In genomic region chr1:26283226-26283853, GRCh38 we compare ENCODE assay signal across 11 cellular contexts. TPM values are rescaled to one million over a fixed set of nuclear protein-coding genes. Genes with fewer than 3 reads are reported as not detected.
A peak's percentile ranks its signal among the peaks of the same experiment; 100 is the strongest.
DNase-seq lines count a peak whose midpoint lies in the region; ATAC-seq and TF ChIP-seq lines count a peak whose summit lies in the region.
"Had no signal": no experiment of that assay in that cellular context is flagged by ENCODE, and none has a peak within 500 bp of the region (broad histone marks: within the 10 kb centered on the region; RNA-seq: fewer than 3 reads in every experiment).

No MANE protein-coding gene starts in this region.

- POLR2A ChIA-PET in WTC11 (lab: Charles Lee): no interaction called here

- no peaks in the 10 kb centered on the region for H3K27me3 ChIP-seq in H9 (ENCODE audit: insufficient read depth, low read length)
- H3K27me3 ChIP-seq in esophagus muscularis mucosa: no peaks in the 10 kb centered on the region
- H3K27me3 ChIP-seq in smooth muscle cell (ENCODE audit: low read depth): no peaks in the 10 kb centered on the region

- no peak overlapping the region for H3K18ac ChIP-seq in H9 (ENCODE audit: insufficient read length, low read depth, low read length)

- H2AK5ac ChIP-seq in H9 (ENCODE audit: insufficient read length, low read length): no peak overlapping the region

- H3K56ac ChIP-seq in H9 (ENCODE audit: insufficient read length, low read depth, low read length): no peak overlapping the region

- no peak overlapping the region for H4K5ac ChIP-seq in H9 (ENCODE audit: insufficient read length, low read depth, low read length)

- no peak overlapping the region for H2BK20ac ChIP-seq in H9 (ENCODE audit: low read depth, low read length, poor library complexity, severe bottlenecking)

- WGBS in H9 (ENCODE audit: extremely low coverage, insufficient read length, low lambda C conversion rate): no CpG with 5 or more reads among the region's 5 CpGs
- WGBS in esophagus muscularis mucosa: 78% methylated on average over 5 of the region's 5 CpGs
- WGBS in smooth muscle cell (ENCODE audit: low lambda C conversion rate): 78% methylated on average over 5 of the region's 5 CpGs

- no peak overlapping the region for H2BK12ac ChIP-seq in H9 (ENCODE audit: insufficient read length, low read depth, low read length)

- H3K4me1 Mint-ChIP-seq in H9 (peaks cover 46 to 49% of the 10 kb centered on the region in 2 experiments), WTC11 (peaks cover 45% of the 10 kb centered on the region)

- no peak overlapping the region for H3K4me2 ChIP-seq in H9 (ENCODE audit: insufficient read depth, insufficient read length, low read length)
- peak overlapping the region; percentile 94 for H3K4me2 ChIP-seq in smooth muscle cell

- H3K79me2 ChIP-seq in H9 (ENCODE audit: insufficient read depth, low read length) (no peaks in the 10 kb centered on the region), smooth muscle cell (ENCODE audit: low read depth) (no peaks in the 10 kb centered on the region)

- no peak overlapping the region for H3T11ph ChIP-seq in H9 (ENCODE audit: low read length)

- no peak overlapping the region for H2BK15ac ChIP-seq in H9 (ENCODE audit: low read depth, low read length)

- H3K4me3 ChIP-seq in esophagus muscularis mucosa (no peak overlapping the region), smooth muscle cell (no peak overlapping the region)

- no peak overlapping the region for H4K8ac ChIP-seq in H9 (replicated peaks; ENCODE audit: insufficient read length, low read depth, low read length)

- no peaks in the 10 kb centered on the region for H3K79me1 ChIP-seq in H9 (ENCODE audit: insufficient read depth, low read depth, low read length, poor library complexity, severe bottlenecking)

- intact Hi-C loops in esophagus muscularis mucosa (cut with DNase I): no loop called here

- peaks cover 9 to 17% (median 17%) of the 10 kb centered on the region in 3 experiments for H3K36me3 Mint-ChIP-seq in H9 (ENCODE audit: insufficient read depth in 1 of 3, low read depth in 3 of 3)
- peaks cover 4% of the 10 kb centered on the region for H3K36me3 Mint-ChIP-seq in WTC11

- no peak overlapping the region for H2BK120ac ChIP-seq in H9 (ENCODE audit: low read depth, low read length, poor library complexity, severe bottlenecking)

- no peaks in the 10 kb centered on the region for H3K9me3 ChIP-seq in H9 (ENCODE audit: control insufficient read depth, low read depth, low read length)
- no peaks in the 10 kb centered on the region for H3K9me3 ChIP-seq in esophagus muscularis mucosa
- H3K9me3 ChIP-seq in smooth muscle cell (replicated peaks; ENCODE audit: low read depth): no peaks in the 10 kb centered on the region

- H3K23ac ChIP-seq in H9 (ENCODE audit: insufficient read length, low read depth, low read length): no peak overlapping the region

- H3K36me3 ChIP-seq in esophagus muscularis mucosa: peaks cover 0 to 29% (median 3%) of the 10 kb centered on the region in 4 donors
- H3K36me3 ChIP-seq in smooth muscle cell (ENCODE audit: low read depth): no peaks in the 10 kb centered on the region

- H3K4ac ChIP-seq in H9 (ENCODE audit: low read depth, low read length): no peak overlapping the region

- TF ChIP-seq CTCF in H9 (conservative IDR thresholded peaks at IDR 0.05) (no peak), WTC11 (IDR thresholded peaks at IDR 0.05) (no peak), esophagus muscularis mucosa (IDR thresholded peaks at IDR 0.05) (no peak), smooth muscle cell (IDR thresholded peaks at IDR 0.05; ENCODE audit: borderline replicate concordance, insufficient read depth, poor library complexity, severe bottlenecking) (no peak)

- peaks cover 20% of the 10 kb centered on the region for H3F3A ChIP-seq in smooth muscle cell (ENCODE audit: low read depth)

- peak; percentile 20 for DNase-seq in H9
- no peak for DNase-seq in WTC11 (ENCODE audit: low spot score)
- DNase-seq in esophagus muscularis mucosa (ENCODE audit: extremely low spot score): no peak
- DNase-seq in smooth muscle cell (lab: John Stamatoyannopoulos, UW; ENCODE audit: unreplicated experiment): no peak
- DNase-seq in NCI-H1930 (lab: John Stamatoyannopoulos, UW): no peak
- DNase-seq in HPDE6-E6E7 (ENCODE audit: extremely low spot score): no peak
- DNase-seq: NCI-H526 treated with DMSO at 0.1 percent for 48 hours, T1000 had no signal

- H3K4me3 Mint-ChIP-seq in H9 (no peak overlapping the region; a peak in 1 of 5 replicates), WTC11 (no peak overlapping the region)

- no peak for TF ChIP-seq EP300 in esophagus muscularis mucosa (IDR thresholded peaks at IDR 0.05)

- no peak overlapping the region for H3K14ac ChIP-seq in H9 (ENCODE audit: insufficient read depth, low read length)

- H3K27ac Mint-ChIP-seq in H9: peak overlapping the region in 1 of 3 experiments; percentile 2; a peak in 2 of 7 replicates
- H3K27ac Mint-ChIP-seq in WTC11: peak overlapping the region; percentile 70

- H3K4me1 ChIP-seq in H9 (ENCODE audit: insufficient read depth, low read length) (peaks cover 11% of the 10 kb centered on the region; the same call in 1 of the 2 replicates), esophagus muscularis mucosa (peaks cover 58 to 93% (median 86%) of the 10 kb centered on the region in 4 donors), smooth muscle cell (ENCODE audit: low read depth) (peaks cover 42% of the 10 kb centered on the region)

- H3K9me3 Mint-ChIP-seq in H9 (no peaks in the 10 kb centered on the region; a peak in 1 of 5 replicates), WTC11 (no peaks in the 10 kb centered on the region)

- H4K20me1 ChIP-seq in H9 (ENCODE audit: control insufficient read depth, insufficient read depth, insufficient read length) (peaks cover 2% of the 10 kb centered on the region), smooth muscle cell (ENCODE audit: low read depth) (peaks cover 38% of the 10 kb centered on the region)

- H2AFZ ChIP-seq in H9 (ENCODE audit: low read length) (no peak overlapping the region), smooth muscle cell (ENCODE audit: low read depth) (no peak overlapping the region)

- H3K27ac ChIP-seq in H9 (ENCODE audit: insufficient read length, low read depth, low read length) (no peak overlapping the region), esophagus muscularis mucosa (replicated peaks in 1 of 4) (peak overlapping the region in 3 of 4 donors; percentile 45 to 98 (median 89)), smooth muscle cell (ENCODE audit: low read depth) (peak overlapping the region; percentile 96)

- peaks cover 13% of the 10 kb centered on the region for H3K23me2 ChIP-seq in H9 (ENCODE audit: insufficient read length, low read depth, low read length, poor library complexity, severe bottlenecking)

- H2BK5ac ChIP-seq in H9 (ENCODE audit: insufficient read length, low read length): no peak overlapping the region

- no peak overlapping the region for H4K91ac ChIP-seq in H9 (ENCODE audit: insufficient read length, low read depth, low read length)

- TF ChIP-seq POLR2A in esophagus muscularis mucosa (IDR thresholded peaks at IDR 0.05; ENCODE audit: low read depth): no peak

- ATAC-seq in WTC11: no peak
- no peak for ATAC-seq in GM19395 (IDR thresholded peaks at IDR 0.05; ENCODE audit: unreplicated experiment)

- H3K27me3 Mint-ChIP-seq in H9 (ENCODE audit: low read depth) (no peaks in the 10 kb centered on the region; the same call in 1 of the 2 replicates), WTC11 (ENCODE audit: low read depth) (no peaks in the 10 kb centered on the region; the same call in 1 of the 2 replicates)

- CTCF ChIA-PET in WTC11 (lab: Charles Lee): interaction anchor here (1.1 to 11.1 kb wide), 8 partner anchors 26 to 134 kb away, joined by 3 to 306 read pairs (median 7); partner anchors contain the start of genes CATSPER4, CD52 and CEP85

- H3K9ac ChIP-seq in H9 (ENCODE audit: extremely low read depth, insufficient read length, low read length) (no peak overlapping the region), smooth muscle cell (ENCODE audit: low read depth) (no peak overlapping the region)

TF ChIP-seq in WTC11, 78 proteins besides CTCF, POLR2A, EP300 and RAD21:
- TF ChIP-seq, protein P1, sequence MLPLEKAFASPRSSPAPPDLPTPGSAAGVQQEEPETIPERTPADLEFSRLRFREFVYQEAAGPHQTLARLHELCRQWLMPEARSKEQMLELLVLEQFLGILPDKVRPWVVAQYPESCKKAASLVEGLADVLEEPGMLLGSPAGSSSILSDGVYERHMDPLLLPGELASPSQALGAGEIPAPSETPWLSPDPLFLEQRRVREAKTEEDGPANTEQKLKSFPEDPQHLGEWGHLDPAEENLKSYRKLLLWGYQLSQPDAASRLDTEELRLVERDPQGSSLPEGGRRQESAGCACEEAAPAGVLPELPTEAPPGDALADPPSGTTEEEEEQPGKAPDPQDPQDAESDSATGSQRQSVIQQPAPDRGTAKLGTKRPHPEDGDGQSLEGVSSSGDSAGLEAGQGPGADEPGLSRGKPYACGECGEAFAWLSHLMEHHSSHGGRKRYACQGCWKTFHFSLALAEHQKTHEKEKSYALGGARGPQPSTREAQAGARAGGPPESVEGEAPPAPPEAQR (CRISPR knock-in tag; IDR thresholded peaks at IDR 0.05): no peak

RNA-seq across cellular contexts. Expression of gene SH3BGRL3, which starts 3.5 kb away (rescaled TPM):
- total RNA-seq in H9 (2021) (86.2 and 86.3 TPM in 2 replicates), WTC11 (2021) (70.8 to 92.9 TPM (median 92.3 TPM) in 3 replicates), esophagus muscularis mucosa (10 to 100 TPM; 52.7 to 81.7 (median 59.8) TPM), smooth muscle cell (162 and 241 TPM in 2 replicates)
- polyA plus RNA-seq in smooth muscle cell: 1,359 and 1,367 TPM in 2 replicates

RNA-seq across cellular contexts. Expression of gene UBXN11, which starts 23.1 kb away (rescaled TPM):
- total RNA-seq in H9 (2021) (13.1 and 13.7 TPM in 2 replicates), WTC11 (2021) (12.4 to 14.1 TPM (median 14.1 TPM) in 3 replicates), esophagus muscularis mucosa (10 to 100 TPM in 2 of 4 donors, 1 to 10 TPM in 2; 7.1 to 13.3 (median 10.1) TPM), smooth muscle cell (3.3 and 4.8 TPM in 2 replicates)
- 17.7 and 20.3 TPM in 2 replicates for polyA plus RNA-seq in smooth muscle cell

RNA-seq across cellular contexts. Expression of gene CD52, which starts 34.4 kb away (rescaled TPM):
- total RNA-seq in H9 (2021): 3.8 and 4.1 TPM in 2 replicates
- 2.8 to 3.7 TPM (median 3.4 TPM) in 3 replicates for total RNA-seq in WTC11 (2021)
- 10 to 100 TPM in 1 of 4 donors, 1 to 10 TPM in 2, not detected in 1; 3.8 to 14.0 (median 7.1) TPM for total RNA-seq in esophagus muscularis mucosa
- total RNA-seq in smooth muscle cell: 1.1 TPM in 1 of 2 replicates, not detected in the other
- 0.39 and 1.3 TPM in 2 replicates for polyA plus RNA-seq in smooth muscle cell
- total RNA-seq: fibroblast of villous mesenchyme, temporal lobe had no signal

RNA-seq across cellular contexts. Expression of gene CEP85, which starts 49.3 kb away (rescaled TPM):
- total RNA-seq in H9 (2021): 37.9 and 38.6 TPM in 2 replicates
- 32.0 to 40.8 TPM (median 35.3 TPM) in 3 replicates for total RNA-seq in WTC11 (2021)
- total RNA-seq in esophagus muscularis mucosa: 1 to 10 TPM; 3.0 to 6.3 (median 4.8) TPM
- total RNA-seq in smooth muscle cell: 6.0 and 7.9 TPM in 2 replicates
- polyA plus RNA-seq in smooth muscle cell: 3.9 and 8.0 TPM in 2 replicates
